ENCODE assay signal across 9 cellular contexts in genomic region chr4:180058731-180059215, GRCh38.
DNase-seq lines count a peak whose midpoint lies in the region; ATAC-seq and TF ChIP-seq lines count a peak whose summit lies in the region.
"Had no signal": no experiment of that assay in that cellular context is flagged by ENCODE, and none has a peak within 500 bp of the region (broad histone marks: within the 10 kb centered on the region; RNA-seq: fewer than 3 reads in every experiment).

No MANE protein-coding gene starts in this region.

- intact Hi-C loops in left ventricle myocardium superior (cut with micrococcal nuclease): no loop called here
- intact Hi-C loops in psoas muscle (cut with DNase I): no loop called here

- H3K4me3 Mint-ChIP-seq in activated naive CD8-positive, alpha-beta T cell treated with anti-CD3 and anti-CD28 coated beads, Interleukin-2, amount 10 ng/mL, durations not matched to agents 7 days and 5 days: peak overlapping the region; percentile 60

- no peak overlapping the region for H3K27ac ChIP-seq in psoas muscle
- H3K27ac ChIP-seq: neutrophil had no signal

- H3K9me3 Mint-ChIP-seq in activated naive CD8-positive, alpha-beta T cell treated with anti-CD3 and anti-CD28 coated beads, Interleukin-2, amount 10 ng/mL, durations not matched to agents 7 days and 5 days: no peaks in the 10 kb centered on the region

- H3K36me3 Mint-ChIP-seq in activated naive CD8-positive, alpha-beta T cell treated with anti-CD3 and anti-CD28 coated beads, Interleukin-2, amount 10 ng/mL, durations not matched to agents 7 days and 5 days: no peaks in the 10 kb centered on the region

- H3K36me3 ChIP-seq in psoas muscle (ENCODE audit: insufficient read depth in 1 of 2, low read depth in 1 of 2): no peaks in the 10 kb centered on the region
- H3K36me3 ChIP-seq: neutrophil had no signal

- POLR2A ChIA-PET in activated naive CD8-positive, alpha-beta T cell treated with anti-CD3 and anti-CD28 coated beads, Interleukin-2, amount 10 ng/mL, durations not matched to agents 7 days and 5 days (lab: Charles Lee): no interaction called here

- no peaks in the 10 kb centered on the region for H3K9me3 ChIP-seq in psoas muscle
- H3K9me3 ChIP-seq: neutrophil had no signal

- 1% methylated on average over 35 to 64 of the region's 64 CpGs for WGBS in psoas muscle, 3 donors

- no peak overlapping the region for H3K27ac Mint-ChIP-seq in activated naive CD8-positive, alpha-beta T cell treated with anti-CD3 and anti-CD28 coated beads, Interleukin-2, amount 10 ng/mL, durations not matched to agents 7 days and 5 days

- peak; percentile 33 for ATAC-seq in GM19372 (IDR thresholded peaks at IDR 0.05; ENCODE audit: low read depth, unreplicated experiment)
- peak; percentile 30 for ATAC-seq in activated naive CD8-positive, alpha-beta T cell treated with anti-CD3 and anti-CD28 coated beads, Interleukin-2, amount 10 ng/mL, durations not matched to agents 7 days and 5 days (ENCODE audit: low read depth)
- peak; percentile 48 for ATAC-seq in left ventricle myocardium superior
- peak; percentile 48 to 79 (median 64) for ATAC-seq in psoas muscle

- H3K4me1 Mint-ChIP-seq in activated naive CD8-positive, alpha-beta T cell treated with anti-CD3 and anti-CD28 coated beads, Interleukin-2, amount 10 ng/mL, durations not matched to agents 7 days and 5 days: peaks cover 13% of the 10 kb centered on the region

- peaks cover 2 to 62% (median 2%) of the 10 kb centered on the region in 3 donors for H3K27me3 ChIP-seq in psoas muscle (ENCODE audit: insufficient read depth in 3 of 3, low read length in 2 of 3)

- H3K4me1 ChIP-seq in psoas muscle: no peaks in the 10 kb centered on the region

- TF ChIP-seq CTCF in AG10803 (conservative IDR thresholded peaks at IDR 0.05; ENCODE audit: low read length): no peak
- TF ChIP-seq CTCF in psoas muscle (IDR thresholded peaks at IDR 0.05): no peak

- H3K4me3 ChIP-seq in AG10803 (ENCODE audit: low read length) (peak overlapping the region; percentile 45), psoas muscle (peak overlapping the region; percentile 66)

- H3K27me3 Mint-ChIP-seq in activated naive CD8-positive, alpha-beta T cell treated with anti-CD3 and anti-CD28 coated beads, Interleukin-2, amount 10 ng/mL, durations not matched to agents 7 days and 5 days: peaks cover 70% of the 10 kb centered on the region

- DNase-seq in AG10803 (ENCODE audit: low read depth) (peak; percentile 12), M059J (ENCODE audit: low read depth) (peak; percentile 9), left ventricle myocardium superior (peak; percentile 32), psoas muscle (peak; percentile 35 to 56), HT-29 (ENCODE audit: low spot score) (no peak)
- DNase-seq in activated naive CD8-positive, alpha-beta T cell treated with anti-CD3 and anti-CD28 coated beads, Interleukin-2, amount 10 ng/mL, durations not matched to agents 7 days and 5 days: peak; percentile 41
- no peak for DNase-seq in activated CD4-positive, CD25-positive, alpha-beta regulatory T cell (lab: John Stamatoyannopoulos, UW)

Comparison
In these comparisons a context has a peak if more than half of its experiments do, and no peak if none do; other contexts are left out.
1. DNase-seq: peak in AG10803 (single experiment), M059J (single experiment), activated naive CD8-positive, alpha-beta T cell treated with anti-CD3 and anti-CD28 coated beads, Interleukin-2, amount 10 ng/mL, durations not matched to agents 7 days and 5 days (single experiment), left ventricle myocardium superior (single experiment) and psoas muscle (2 of 2); none in activated CD4-positive, CD25-positive, alpha-beta regulatory T cell (0 of 4) and HT-29 (single experiment).
2. Peak in every context shown above with its lines, with median percentiles within 50 percentile points of each other: ATAC-seq.